Comparison of ENCODE assay signal across 13 cellular contexts in genomic region chr1:211684791-211685190, GRCh38. TPM values are rescaled to one million over a fixed set of nuclear protein-coding genes. Genes with fewer than 3 reads are reported as not detected.
"Had no signal": no experiment of that assay in that cellular context is flagged by ENCODE, and none has a peak within 500 bp of the region (broad histone marks: within the 10 kb centered on the region; RNA-seq: fewer than 3 reads in every experiment).

No MANE protein-coding gene starts in this region.

- H3K27ac ChIP-seq: colonic mucosa, heart left ventricle, neural progenitor cell, parathyroid adenoma, testis had no signal

- H3K27me3 ChIP-seq: colonic mucosa, neural progenitor cell, testis had no signal

- H3K9me3 ChIP-seq: colonic mucosa, heart left ventricle, testis had no signal

- H3K36me3 ChIP-seq: colonic mucosa, heart left ventricle, neural progenitor cell had no signal

- H3K4me1 ChIP-seq: colonic mucosa, neural progenitor cell, parathyroid adenoma, testis had no signal

- DNase-seq: activated B cell treated with CpG ODN at 0.5 μM for 24 hours; activated CD4-positive, alpha-beta T cell treated with anti-CD3 and anti-CD28 coated beads, Interleukin-2, amount 10 ng/mL, durations not matched to agents 24 days and 14 days; activated naive CD4-positive, alpha-beta T cell; colonic mucosa; heart left ventricle; left ventricle myocardium superior; stimulated activated CD4-positive, alpha-beta T cell treated with anti-CD3 and anti-CD28 coated beads, Interleukin-15, amount 100 ng/mL, for 24 hours; stimulated activated CD4-positive, alpha-beta T cell treated with anti-CD3 and anti-CD28 coated beads, Interleukin-4, amount 100 ng/mL, for 24 hours; testis had no signal

- H3K4me3 ChIP-seq: colonic mucosa, heart left ventricle, neural progenitor cell, testis had no signal

RNA-seq across cellular contexts. Expression of gene NEK2, which starts 9.4 kb away (rescaled TPM):
- total RNA-seq: cardiac septum, ureter had no signal
